Comparison of ENCODE assay signal across 34 cellular contexts in genomic region chr6:118830691-118831090, GRCh38.
"Had no signal": no experiment of that assay in that cellular context is flagged by ENCODE, and none has a peak within 500 bp of the region (broad histone marks: within the 10 kb centered on the region; RNA-seq: fewer than 3 reads in every experiment).

No MANE protein-coding gene starts in this region.

- H3K9me3 Mint-ChIP-seq: dendritic cell treated with granulocyte-macrophage colony-stimulating factor and Interleukin-4, amounts not matched to agents 40 ng/mL and 50 ng/mL, for 4 days had no signal

- H3K27me3 Mint-ChIP-seq: activated CD4-positive, alpha-beta memory T cell treated with anti-CD3 and anti-CD28 coated beads, Interleukin-2, amount 10 ng/mL, durations not matched to agents 7 days and 5 days; activated CD4-positive, alpha-beta T cell treated with anti-CD3 and anti-CD28 coated beads for 36 hours; activated CD4-positive, alpha-beta T cell treated with anti-CD3 and anti-CD28 coated beads, Interleukin-2, amount 10 ng/mL, durations not matched to agents 7 days and 5 days; activated naive CD4-positive, alpha-beta T cell treated with anti-CD3 and anti-CD28 coated beads, Interleukin-2, amount 10 ng/mL, durations not matched to agents 7 days and 5 days; activated naive CD8-positive, alpha-beta T cell treated with anti-CD3 and anti-CD28 coated beads, Interleukin-2, amount 10 ng/mL, durations not matched to agents 7 days and 5 days; activated T-cell treated with anti-CD3 and anti-CD28 coated beads, Interleukin-2, amount 50 U/mL, for 24 hours; dendritic cell treated with granulocyte-macrophage colony-stimulating factor and Interleukin-4, amounts not matched to agents 40 ng/mL and 50 ng/mL, for 4 days had no signal

- H3K4me1 Mint-ChIP-seq: activated CD4-positive, alpha-beta memory T cell treated with anti-CD3 and anti-CD28 coated beads, Interleukin-2, amount 10 ng/mL, durations not matched to agents 7 days and 5 days; activated CD4-positive, alpha-beta T cell treated with anti-CD3 and anti-CD28 coated beads for 36 hours; activated CD4-positive, alpha-beta T cell treated with anti-CD3 and anti-CD28 coated beads, Interleukin-2, amount 10 ng/mL, durations not matched to agents 7 days and 5 days; activated naive CD4-positive, alpha-beta T cell treated with anti-CD3 and anti-CD28 coated beads, Interleukin-2, amount 10 ng/mL, durations not matched to agents 7 days and 5 days; brain had no signal

- H3K27ac Mint-ChIP-seq: activated CD4-positive, alpha-beta memory T cell treated with anti-CD3 and anti-CD28 coated beads, Interleukin-2, amount 10 ng/mL, durations not matched to agents 7 days and 5 days; activated CD4-positive, alpha-beta T cell treated with anti-CD3 and anti-CD28 coated beads for 36 hours; activated CD4-positive, alpha-beta T cell treated with anti-CD3 and anti-CD28 coated beads, Interleukin-2, amount 10 ng/mL, durations not matched to agents 7 days and 5 days; activated naive CD4-positive, alpha-beta T cell treated with anti-CD3 and anti-CD28 coated beads, Interleukin-2, amount 10 ng/mL, durations not matched to agents 7 days and 5 days; activated naive CD8-positive, alpha-beta T cell treated with anti-CD3 and anti-CD28 coated beads, Interleukin-2, amount 10 ng/mL, durations not matched to agents 7 days and 5 days; activated T-cell treated with anti-CD3 and anti-CD28 coated beads, Interleukin-2, amount 50 U/mL, for 24 hours; brain; dendritic cell treated with granulocyte-macrophage colony-stimulating factor and Interleukin-4, amounts not matched to agents 40 ng/mL and 50 ng/mL, for 4 days; endodermal cell had no signal

- ATAC-seq: activated CD4-positive, alpha-beta T cell treated with anti-CD3 and anti-CD28 coated beads for 36 hours; activated naive CD4-positive, alpha-beta T cell treated with anti-CD3 and anti-CD28 coated beads, Interleukin-2, amount 50 U/mL, for 72 hours; activated T-cell treated with anti-CD3 and anti-CD28 coated beads, Interleukin-2, amount 50 U/mL, for 72 hours; foreskin keratinocyte; gastrocnemius medialis; heart left ventricle had no signal

- H3K27me3 ChIP-seq: ascending aorta, breast epithelium, cardiac muscle cell, colonic mucosa, dorsolateral prefrontal cortex, esophagus muscularis mucosa, foreskin keratinocyte, gastrocnemius medialis, heart left ventricle had no signal

- H3K36me3 ChIP-seq: breast epithelium, colonic mucosa had no signal

- H3K4me3 ChIP-seq: ascending aorta, breast epithelium, cardiac muscle cell, colonic mucosa, dorsolateral prefrontal cortex, esophagus muscularis mucosa, gastrocnemius medialis, heart left ventricle had no signal

- H3K9me3 ChIP-seq: breast epithelium, colonic mucosa, esophagus muscularis mucosa, gastrocnemius medialis had no signal

- H3K4me1 ChIP-seq: ascending aorta, breast epithelium, colonic mucosa, foreskin keratinocyte, gastrocnemius medialis, heart left ventricle had no signal

- H3K4me3 Mint-ChIP-seq: activated CD4-positive, alpha-beta memory T cell treated with anti-CD3 and anti-CD28 coated beads, Interleukin-2, amount 10 ng/mL, durations not matched to agents 7 days and 5 days; activated CD4-positive, alpha-beta T cell treated with anti-CD3 and anti-CD28 coated beads for 36 hours; activated CD4-positive, alpha-beta T cell treated with anti-CD3 and anti-CD28 coated beads, Interleukin-2, amount 10 ng/mL, durations not matched to agents 7 days and 5 days; activated naive CD4-positive, alpha-beta T cell treated with anti-CD3 and anti-CD28 coated beads, Interleukin-2, amount 10 ng/mL, durations not matched to agents 7 days and 5 days; activated naive CD8-positive, alpha-beta T cell treated with anti-CD3 and anti-CD28 coated beads, Interleukin-2, amount 10 ng/mL, durations not matched to agents 7 days and 5 days; activated T-cell treated with anti-CD3 and anti-CD28 coated beads, Interleukin-2, amount 50 U/mL, for 24 hours; activated T-cell treated with anti-CD3 and anti-CD28 coated beads, Interleukin-2, amount 50 U/mL, for 72 hours; brain; dendritic cell treated with granulocyte-macrophage colony-stimulating factor and Interleukin-4, amounts not matched to agents 40 ng/mL and 50 ng/mL, for 4 days; endodermal cell had no signal

- DNase-seq: activated CD4-positive, alpha-beta memory T cell treated with anti-CD3 and anti-CD28 coated beads, Interleukin-2, amount 10 ng/mL, durations not matched to agents 7 days and 5 days; activated CD4-positive, alpha-beta T cell treated with anti-CD3 and anti-CD28 coated beads for 36 hours; activated CD4-positive, alpha-beta T cell treated with anti-CD3 and anti-CD28 coated beads, Interleukin-2, amount 10 ng/mL, durations not matched to agents 7 days and 5 days; activated CD4-positive, alpha-beta T cell treated with anti-CD3 and anti-CD28 coated beads, Interleukin-2, amount 50 U/mL, for 4 hours; activated CD4-positive, CD25-positive, alpha-beta regulatory T cell; activated CD4-positive, CD25-positive, alpha-beta regulatory T cell treated with anti-CD3 and anti-CD28 coated beads, Interleukin-2, amount 50 U/mL, for 72 hours; activated CD8-positive, alpha-beta memory T cell treated with anti-CD3 and anti-CD28 coated beads, Interleukin-2, amount 50 U/mL, for 48 hours; activated gamma-delta T cell; activated naive CD4-positive, alpha-beta T cell; activated naive CD4-positive, alpha-beta T cell treated with anti-CD3 and anti-CD28 coated beads, Interleukin-2, amount 10 ng/mL, durations not matched to agents 7 days and 5 days; activated naive CD8-positive, alpha-beta T cell treated with anti-CD3 and anti-CD28 coated beads, Interleukin-2, amount 10 ng/mL, durations not matched to agents 7 days and 5 days; activated T-cell treated with anti-CD3 and anti-CD28 coated beads for 4 hours; activated T-cell treated with anti-CD3 and anti-CD28 coated beads, Interleukin-2, amount 50 U/mL, for 24 hours; activated T-cell treated with anti-CD3 and anti-CD28 coated beads, Interleukin-2, amount 50 U/mL, for 72 hours; central memory CD4-positive, alpha-beta T cell; cerebellar nuclear complex; colonic mucosa; dorsolateral prefrontal cortex; effector memory CD4-positive, alpha-beta T cell; endodermal cell; erythroblast; foreskin keratinocyte; gastrocnemius medialis; glutamatergic neuron; heart left ventricle; T-helper 1 cell; T-helper 2 cell had no signal

- H3K27ac ChIP-seq: ascending aorta, breast epithelium, cardiac muscle cell, colonic mucosa, dorsolateral prefrontal cortex, esophagus muscularis mucosa, foreskin keratinocyte, gastrocnemius medialis, heart left ventricle had no signal
